22 cellular contexts compared by ENCODE assay signal in genomic region chr4:26362745-26363439, GRCh38. TPM values are rescaled to one million over a fixed set of nuclear protein-coding genes. Genes with fewer than 3 reads are reported as not detected.
A peak's percentile ranks its signal among the peaks of the same experiment; 100 is the strongest.
DNase-seq lines count a peak whose midpoint lies in the region; ATAC-seq and TF ChIP-seq lines count a peak whose summit lies in the region.
"Had no signal": no experiment of that assay in that cellular context is flagged by ENCODE, and none has a peak within 500 bp of the region (broad histone marks: within the 10 kb centered on the region; RNA-seq: fewer than 3 reads in every experiment).

No MANE protein-coding gene starts in this region.

- peaks cover 0 to under 1% of the 10 kb centered on the region in 2 donors for H3K27me3 Mint-ChIP-seq in natural killer cell (ENCODE audit: low read depth in 2 of 2)
- H3K27me3 Mint-ChIP-seq: naive B cell; stimulated activated memory B cell treated with anti-CD40 and anti-IgM and Interleukin-4, amounts not matched to agents 10 μg/mL and 1 μg/mL and 100 μg/mL, for 72 hours had no signal

- H3K4me3 Mint-ChIP-seq in natural killer cell: no peak overlapping the region
- H3K4me3 Mint-ChIP-seq: naive B cell; stimulated activated memory B cell treated with anti-CD40 and anti-IgM and Interleukin-4, amounts not matched to agents 10 μg/mL and 1 μg/mL and 100 μg/mL, for 72 hours had no signal

- peaks cover 5 to 7% of the 10 kb centered on the region in 2 donors for H3K4me1 Mint-ChIP-seq in natural killer cell

- TF ChIP-seq CTCF in fibroblast of villous mesenchyme (IDR thresholded peaks at IDR 0.05; ENCODE audit: insufficient read depth, low read depth, low read length) (no peak), natural killer cell (IDR thresholded peaks at IDR 0.05) (no peak)

- H3K27ac Mint-ChIP-seq in natural killer cell: no peak overlapping the region
- H3K27ac Mint-ChIP-seq: activated naive CD4-positive, alpha-beta T cell treated with anti-CD3 and anti-CD28 coated beads, Interleukin-2, amount 50 U/mL, for 72 hours; stimulated activated memory B cell treated with anti-CD40 and anti-IgM and Interleukin-4, amounts not matched to agents 10 μg/mL and 1 μg/mL and 100 μg/mL, for 72 hours had no signal

- no peaks in the 10 kb centered on the region for H3K9me3 Mint-ChIP-seq in natural killer cell
- H3K9me3 Mint-ChIP-seq: activated naive CD4-positive, alpha-beta T cell treated with anti-CD3 and anti-CD28 coated beads, Interleukin-2, amount 50 U/mL, for 72 hours; naive B cell; stimulated activated memory B cell treated with anti-CD40 and anti-IgM and Interleukin-4, amounts not matched to agents 10 μg/mL and 1 μg/mL and 100 μg/mL, for 72 hours had no signal

- H3K4me3 ChIP-seq in fibroblast of villous mesenchyme (ENCODE audit: low read depth, low read length): no peak overlapping the region
- H3K4me3 ChIP-seq: left lung, SJCRH30, skin epidermis had no signal

- DNase-seq in AG08396 (ENCODE audit: low spot score) (peak; percentile 46), GM03348 (ENCODE audit: low spot score) (peak; percentile 31), fibroblast of villous mesenchyme (ENCODE audit: low read depth) (peak; percentile 22), pons (ENCODE audit: low spot score) (no peak), natural killer cell (no peak)
- DNase-seq in stimulated activated naive CD4-positive, alpha-beta T cell treated with Interleukin-2 at 50 U/mL for 16 hours (lab: John Stamatoyannopoulos, UW): no peak
- DNase-seq: activated CD4-positive, alpha-beta T cell treated with anti-CD3 and anti-CD28 coated beads for 1 hour; activated CD8-positive, alpha-beta memory T cell treated with anti-CD3 and anti-CD28 coated beads, Interleukin-2, amount 50 U/mL, for 4 hours; KG1; left lung; mesendoderm; naive B cell; NCI-H2171 treated with DMSO at 0.1 percent for 48 hours; NCI-H524 treated with DMSO at 0.1 percent for 48 hours; NK-92 treated with Interleukin-12 subunit alpha and Interleukin-12 subunit beta, amount 100 ng/mL, for 24 hours; occipital lobe; SJCRH30; T-helper 1 cell had no signal

- ATAC-seq in SK-N-SH treated with all-trans-retinoic acid at 6 μM for 48 hours (peak; percentile 68), natural killer cell (no peak)
- ATAC-seq: activated naive CD4-positive, alpha-beta T cell treated with anti-CD3 and anti-CD28 coated beads, Interleukin-2, amount 50 U/mL, for 72 hours; left lung; stimulated activated memory B cell treated with anti-CD40 and anti-IgM and Interleukin-4, amounts not matched to agents 10 μg/mL and 1 μg/mL and 100 μg/mL, for 72 hours had no signal

- no peaks in the 10 kb centered on the region for H3K36me3 Mint-ChIP-seq in natural killer cell

- intact Hi-C loops in natural killer cell (cut with micrococcal nuclease): no loop called here

TF ChIP-seq in SK-N-SH treated with all-trans-retinoic acid at 6 μM for 48 hours, 23 proteins besides CTCF, POLR2A, EP300 and RAD21:
- TF ChIP-seq CSDC2 (CRISPR knock-in tag; IDR thresholded peaks at IDR 0.05) (0 out of 2 replicates have a peak, but pooled peaks have one; percentile 59), ISL1 (CRISPR knock-in tag; IDR thresholded peaks at IDR 0.05) (peak; percentile 84), ARNTL (CRISPR knock-in tag; IDR thresholded peaks at IDR 0.05; ENCODE audit: borderline replicate concordance, low read depth) (no peak), ZC3H10 (CRISPR knock-in tag; IDR thresholded peaks at IDR 0.05) (peak; percentile 75)

RNA-seq across cellular contexts. Expression of gene RBPJ, which starts 42.1 kb away (rescaled TPM):
- total RNA-seq in fibroblast of villous mesenchyme (57.3 and 58.7 TPM in 2 replicates), natural killer cell (10 to 100 TPM; 46.4 to 53.3 (median 48.8) TPM)

Comparison
In these comparisons a context has a peak if more than half of its experiments do, and no peak if none do; other contexts are left out.
1. DNase-seq: peak in AG08396 (single experiment), GM03348 (single experiment) and fibroblast of villous mesenchyme (single experiment); none in pons (single experiment), natural killer cell (single experiment) and stimulated activated naive CD4-positive, alpha-beta T cell treated with Interleukin-2 at 50 U/mL for 16 hours (single experiment).